9 cellular contexts compared by ENCODE assay signal in genomic region chr14:50085570-50086315, GRCh38. TPM values are rescaled to one million over a fixed set of nuclear protein-coding genes. Genes with fewer than 3 reads are reported as not detected.
DNase-seq lines count a peak whose midpoint lies in the region; ATAC-seq and TF ChIP-seq lines count a peak whose summit lies in the region.
"Had no signal": no experiment of that assay in that cellular context is flagged by ENCODE, and none has a peak within 500 bp of the region (broad histone marks: within the 10 kb centered on the region; RNA-seq: fewer than 3 reads in every experiment).

No MANE protein-coding gene starts in this region.

- H3K27ac Mint-ChIP-seq in activated B cell treated with CpG ODN at 0.5 μM for 24 hours = peak overlapping the region; percentile 97

- H3K9me3 ChIP-seq in WERI-Rb-1 (ENCODE audit: severe bottlenecking) (no peaks in the 10 kb centered on the region), esophagus squamous epithelium (no peaks in the 10 kb centered on the region)

- H3K36me3 ChIP-seq in WERI-Rb-1 (no peaks in the 10 kb centered on the region), esophagus squamous epithelium (peaks cover 0 to 8% (median 0%) of the 10 kb centered on the region in 3 donors)

- H3K9me3 Mint-ChIP-seq in activated B cell treated with CpG ODN at 0.5 μM for 24 hours = peaks cover 2% of the 10 kb centered on the region

- peak overlapping the region; percentile 68 for H3K4me3 Mint-ChIP-seq in activated B cell treated with CpG ODN at 0.5 μM for 24 hours

- ATAC-seq in HG02943 (IDR thresholded peaks at IDR 0.05; ENCODE audit: low read depth, unreplicated experiment) = peak; percentile 56
- ATAC-seq in activated B cell treated with CpG ODN at 0.5 μM for 24 hours (ENCODE audit: low read depth) = peak; percentile 75

- peaks cover 92% of the 10 kb centered on the region for H3K4me1 Mint-ChIP-seq in activated B cell treated with CpG ODN at 0.5 μM for 24 hours

- POLR2A ChIA-PET in activated B cell treated with CpG ODN at 0.5 μM for 24 hours (lab: Charles Lee) = interaction anchor here (0.6 to 14.8 kb wide), 27 partner anchors 9 to 233 kb away, joined by 3 to 397 read pairs (median 9); partner anchors contain the start of genes ARF6, NEMF and VCPKMT

- H3K27me3 Mint-ChIP-seq in activated B cell treated with CpG ODN at 0.5 μM for 24 hours = no peaks in the 10 kb centered on the region

- peaks cover 24% of the 10 kb centered on the region for H3K36me3 Mint-ChIP-seq in activated B cell treated with CpG ODN at 0.5 μM for 24 hours (ENCODE audit: low read depth)

- no peak for TF ChIP-seq CTCF in activated B cell treated with CpG ODN at 0.5 μM for 24 hours (IDR thresholded peaks at IDR 0.05)
- no peak for TF ChIP-seq CTCF in WERI-Rb-1 (IDR thresholded peaks at IDR 0.05; ENCODE audit: low read depth, low read length)
- TF ChIP-seq CTCF in esophagus squamous epithelium (IDR thresholded peaks at IDR 0.05) = no peak

- H3K27me3 ChIP-seq in WERI-Rb-1 (ENCODE audit: insufficient read depth, low read depth, severe bottlenecking) (no peaks in the 10 kb centered on the region), esophagus squamous epithelium (no peaks in the 10 kb centered on the region)

- 65 to 74% methylated on average over 10 of the region's 10 CpGs for WGBS in esophagus squamous epithelium, 2 donors

- H3K27ac ChIP-seq in WERI-Rb-1 (no peak overlapping the region), esophagus squamous epithelium (peak overlapping the region in 1 of 4 donors; percentile 15)

- peak; percentile 72 for DNase-seq in activated effector memory CD4-positive, alpha-beta T cell treated with anti-CD3 and anti-CD28 coated beads, Interleukin-2, amount 50 U/mL, for 16 hours
- no peak for DNase-seq in activated effector memory CD4-positive, alpha-beta T cell treated with Interleukin-2 at 50 U/mL for 16 hours
- DNase-seq in activated B cell treated with CpG ODN at 0.5 μM for 24 hours (peak; percentile 44), myocyte (ENCODE audit: low read depth) (peak; percentile 22), WERI-Rb-1 (no peak), NOMO-1 (lab: John Stamatoyannopoulos, UW; ENCODE audit: unreplicated experiment in 2 of 2) (no peak), esophagus squamous epithelium (lab: John Stamatoyannopoulos, UW) (no peak)
- DNase-seq: DND-41 had no signal

- intact Hi-C loops in activated B cell treated with CpG ODN at 0.5 μM for 24 hours (cut with micrococcal nuclease) = loop anchor here (1.0 kb wide), 2 partner anchors 11 to 217 kb away; no protein-coding TSS in a partner anchor
- intact Hi-C loops in esophagus squamous epithelium (cut with DNase I) = no loop called here

- H3K4me3 ChIP-seq in WERI-Rb-1 (ENCODE audit: low read depth, low read length) (no peak overlapping the region), esophagus squamous epithelium (no peak overlapping the region)

- H3K4me1 ChIP-seq in esophagus squamous epithelium = peaks cover 0 to 32% (median 14%) of the 10 kb centered on the region in 3 donors

- CTCF ChIA-PET in activated B cell treated with CpG ODN at 0.5 μM for 24 hours (lab: Charles Lee) = interaction anchor here (0.7 to 1.9 kb wide), 12 partner anchors 11 to 233 kb away, joined by 3 to 15 read pairs (median 5); partner anchors contain the start of genes NEMF and VCPKMT

- TF ChIP-seq POLR2A in esophagus squamous epithelium (IDR thresholded peaks at IDR 0.05) = no peak

RNA-seq across cellular contexts. Expression of gene VCPKMT, which starts 30.6 kb away (rescaled TPM):
- total RNA-seq in activated B cell treated with CpG ODN at 0.5 μM for 24 hours = 19.9 and 20.8 TPM in 2 replicates
- 10.3 and 11.4 TPM in 2 replicates for total RNA-seq in myocyte
- polyA plus RNA-seq in myocyte (2012) = 8.5 TPM
- total RNA-seq in esophagus squamous epithelium = 1 to 10 TPM; 3.9 to 8.6 (median 4.8) TPM

Comparison
In these comparisons a context has a peak if more than half of its experiments do, and no peak if none do; other contexts are left out.
1. DNase-seq: peak in activated effector memory CD4-positive, alpha-beta T cell treated with anti-CD3 and anti-CD28 coated beads, Interleukin-2, amount 50 U/mL, for 16 hours (single experiment), activated B cell treated with CpG ODN at 0.5 μM for 24 hours (single experiment) and myocyte (single experiment); none in activated effector memory CD4-positive, alpha-beta T cell treated with Interleukin-2 at 50 U/mL for 16 hours (single experiment), WERI-Rb-1 (single experiment), NOMO-1 (0 of 2) and esophagus squamous epithelium (single experiment).